In the genomic region with DNA sequence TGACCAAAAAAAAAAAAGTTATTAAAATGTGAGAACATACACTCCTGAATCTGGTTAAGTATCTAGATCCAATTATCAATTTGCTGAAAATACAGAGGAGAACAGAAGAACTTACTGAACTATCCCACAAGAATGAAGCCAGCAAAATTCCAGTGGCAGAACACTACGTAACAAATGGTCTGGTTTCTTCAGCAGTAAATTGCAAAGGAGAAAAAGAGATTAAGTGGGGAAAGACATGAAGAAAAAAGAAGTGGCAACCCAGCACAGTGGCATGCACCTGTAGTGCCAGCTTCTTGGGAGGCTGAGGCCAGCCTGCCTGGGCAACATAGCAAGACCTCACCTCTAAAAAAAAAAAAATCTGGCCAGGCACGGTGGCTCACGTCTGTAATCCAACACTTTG, we compare ENCODE assay signal across 31 cellular contexts.
"Had no signal": no experiment of that assay in that cellular context is flagged by ENCODE, and none has a peak within 500 bp of the region (broad histone marks: within the 10 kb centered on the region; RNA-seq: fewer than 3 reads in every experiment).

No MANE protein-coding gene starts in this region.

- H3K27ac Mint-ChIP-seq: activated B cell treated with CpG ODN at 0.5 μM for 24 hours; activated CD8-positive, alpha-beta T cell treated with anti-CD3 and anti-CD28 coated beads for 36 hours; activated naive CD4-positive, alpha-beta T cell treated with anti-CD3 and anti-CD28 coated beads for 36 hours; activated naive CD8-positive, alpha-beta T cell treated with anti-CD3 and anti-CD28 coated beads, Interleukin-2, amount 10 ng/mL, durations not matched to agents 7 days and 5 days; activated T-helper 17 cell treated with anti-CD3 and anti-CD28 coated beads, Interleukin-2, amount 50 U/mL, for 72 hours; brain; dendritic cell treated with granulocyte-macrophage colony-stimulating factor and Interleukin-4, amounts not matched to agents 40 ng/mL and 50 ng/mL, for 4 days; endodermal cell; T-helper 1 cell treated with Interleukin-12 subunit alpha and Interleukin-12 subunit beta and Interleukin-4 antibody, amounts not matched to agents 30 μg/mL and 1 μg/mL, for 36 hours; T-helper 2 cell treated with Interferon-gamma antibody and Interleukin-4, amounts not matched to agents 5 μg/mL and 100 μg/mL, for 36 hours had no signal

- H3K4me3 Mint-ChIP-seq: activated B cell treated with CpG ODN at 0.5 μM for 24 hours; activated CD8-positive, alpha-beta T cell treated with anti-CD3 and anti-CD28 coated beads for 36 hours; activated naive CD4-positive, alpha-beta T cell treated with anti-CD3 and anti-CD28 coated beads for 36 hours; activated naive CD4-positive, alpha-beta T cell treated with anti-CD3 and anti-CD28 coated beads, Interleukin-2, amount 50 U/mL, for 24 hours; activated naive CD8-positive, alpha-beta T cell treated with anti-CD3 and anti-CD28 coated beads, Interleukin-2, amount 10 ng/mL, durations not matched to agents 7 days and 5 days; activated T-cell treated with anti-CD3 and anti-CD28 coated beads, Interleukin-2, amount 50 U/mL, for 4 hours; activated T-helper 17 cell treated with anti-CD3 and anti-CD28 coated beads, Interleukin-2, amount 50 U/mL, for 72 hours; brain; central memory CD8-positive, alpha-beta T cell; dendritic cell treated with granulocyte-macrophage colony-stimulating factor and Interleukin-4, amounts not matched to agents 40 ng/mL and 50 ng/mL, for 4 days; endodermal cell; T-cell; T-helper 1 cell treated with Interleukin-12 subunit alpha and Interleukin-12 subunit beta and Interleukin-4 antibody, amounts not matched to agents 30 μg/mL and 1 μg/mL, for 36 hours; T-helper 2 cell treated with Interferon-gamma antibody and Interleukin-4, amounts not matched to agents 5 μg/mL and 100 μg/mL, for 36 hours had no signal

- H3K4me1 Mint-ChIP-seq: activated B cell treated with CpG ODN at 0.5 μM for 24 hours; activated naive CD4-positive, alpha-beta T cell treated with anti-CD3 and anti-CD28 coated beads, Interleukin-2, amount 50 U/mL, for 24 hours; activated T-helper 17 cell treated with anti-CD3 and anti-CD28 coated beads, Interleukin-2, amount 50 U/mL, for 72 hours; brain; central memory CD8-positive, alpha-beta T cell; endodermal cell; T-cell had no signal

- DNase-seq: activated B cell treated with CpG ODN at 0.5 μM for 24 hours; activated CD4-positive, alpha-beta T cell treated with anti-CD3 and anti-CD28 coated beads for 48 hours; activated CD4-positive, alpha-beta T cell treated with anti-CD3 and anti-CD28 coated beads, Interleukin-2, amount 50 U/mL, for 1 hour; activated CD4-positive, alpha-beta T cell treated with anti-CD3 and anti-CD28 coated beads, Interleukin-2, amount 50 U/mL, for 48 hours; activated CD8-positive, alpha-beta memory T cell treated with anti-CD3 and anti-CD28 coated beads for 24 hours; activated CD8-positive, alpha-beta T cell treated with anti-CD3 and anti-CD28 coated beads for 36 hours; activated effector memory CD4-positive, alpha-beta T cell treated with anti-CD3 and anti-CD28 coated beads, Interleukin-2, amount 50 U/mL, for 16 hours; activated naive CD4-positive, alpha-beta T cell treated with anti-CD3 and anti-CD28 coated beads for 36 hours; activated naive CD8-positive, alpha-beta T cell treated with anti-CD3 and anti-CD28 coated beads, Interleukin-2, amount 10 ng/mL, durations not matched to agents 7 days and 5 days; activated T-cell treated with anti-CD3 and anti-CD28 coated beads, Interleukin-2, amount 50 U/mL, for 4 hours; dorsolateral prefrontal cortex; effector memory CD4-positive, alpha-beta T cell; endodermal cell; foreskin fibroblast; head of caudate nucleus; T-cell; T1000; WERI-Rb-1 had no signal

- H3K4me3 ChIP-seq: ascending aorta, breast epithelium, cardiac muscle cell, coronary artery, dorsolateral prefrontal cortex had no signal

- H3K27me3 Mint-ChIP-seq: activated B cell treated with CpG ODN at 0.5 μM for 24 hours; activated CD8-positive, alpha-beta T cell treated with anti-CD3 and anti-CD28 coated beads for 36 hours; activated naive CD4-positive, alpha-beta T cell treated with anti-CD3 and anti-CD28 coated beads, Interleukin-2, amount 50 U/mL, for 24 hours; activated naive CD8-positive, alpha-beta T cell treated with anti-CD3 and anti-CD28 coated beads, Interleukin-2, amount 10 ng/mL, durations not matched to agents 7 days and 5 days; activated T-helper 17 cell treated with anti-CD3 and anti-CD28 coated beads, Interleukin-2, amount 50 U/mL, for 72 hours; brain; central memory CD8-positive, alpha-beta T cell; dendritic cell treated with granulocyte-macrophage colony-stimulating factor and Interleukin-4, amounts not matched to agents 40 ng/mL and 50 ng/mL, for 4 days; T-cell had no signal

- ATAC-seq: activated CD4-positive, CD25-positive, alpha-beta regulatory T cell treated with anti-CD3 and anti-CD28 coated beads, Interleukin-2, amount 50 U/mL, for 24 hours; activated CD8-positive, alpha-beta T cell treated with anti-CD3 and anti-CD28 coated beads for 36 hours; activated T-cell treated with anti-CD3 and anti-CD28 coated beads, Interleukin-2, amount 50 U/mL, for 4 hours; activated T-helper 17 cell treated with anti-CD3 and anti-CD28 coated beads, Interleukin-2, amount 50 U/mL, for 72 hours; esophagus mucosa; T-cell had no signal
